Comparison of ENCODE assay signal across 16 cellular contexts in genomic region chr5:102229685-102230084, GRCh38.
DNase-seq lines count a peak whose midpoint lies in the region; ATAC-seq and TF ChIP-seq lines count a peak whose summit lies in the region.
"Had no signal": no experiment of that assay in that cellular context is flagged by ENCODE, and none has a peak within 500 bp of the region (broad histone marks: within the 10 kb centered on the region; RNA-seq: fewer than 3 reads in every experiment).

No MANE protein-coding gene starts in this region.

- no peaks in the 10 kb centered on the region for H3K9me3 ChIP-seq in testis

- H3K9me3 Mint-ChIP-seq in natural killer cell treated with Interleukin-12 subunit alpha and Interleukin-12 subunit beta and Interleukin-15 and Interleukin-18, amount 100 ng/mL, for 72 hours = no peaks in the 10 kb centered on the region

- 52 to 73% methylated on average over 1 of the region's 1 CpG for WGBS in testis, 2 donors

- peak overlapping the region; percentile 13 for H3K4me3 Mint-ChIP-seq in natural killer cell treated with Interleukin-12 subunit alpha and Interleukin-12 subunit beta and Interleukin-15 and Interleukin-18, amount 100 ng/mL, for 72 hours
- H3K4me3 Mint-ChIP-seq: B cell had no signal

- H3K36me3 ChIP-seq in testis (ENCODE audit: low read depth, missing control alignments) = no peaks in the 10 kb centered on the region
- H3K36me3 ChIP-seq: gastroesophageal sphincter, suprapubic skin had no signal

- no peak overlapping the region for H3K27ac ChIP-seq in testis
- H3K27ac ChIP-seq: dorsolateral prefrontal cortex, gastroesophageal sphincter, suprapubic skin had no signal

- TF ChIP-seq CTCF in GM12864 (IDR thresholded peaks at IDR 0.05; ENCODE audit: low read depth, low read length, missing control alignments) = no peak
- no peak for TF ChIP-seq CTCF in testis (IDR thresholded peaks at IDR 0.05)

- no peak for TF ChIP-seq POLR2A in testis (IDR thresholded peaks at IDR 0.05)

- peaks cover 21 to 29% of the 10 kb centered on the region in 2 donors for H3K4me1 Mint-ChIP-seq in natural killer cell treated with Interleukin-12 subunit alpha and Interleukin-12 subunit beta and Interleukin-15 and Interleukin-18, amount 100 ng/mL, for 72 hours (ENCODE audit: low read depth in 2 of 2)
- H3K4me1 Mint-ChIP-seq: B cell had no signal

- intact Hi-C loops in testis (cut with DNase I; ENCODE audit: low total_unique reads) = no loop called here

- H3K4me3 ChIP-seq in GM12864 (ENCODE audit: low read depth, low read length) = no peak overlapping the region
- no peak overlapping the region for H3K4me3 ChIP-seq in Jurkat, Clone E6-1 (ENCODE audit: low read length)
- no peak overlapping the region for H3K4me3 ChIP-seq in testis
- H3K4me3 ChIP-seq: dorsolateral prefrontal cortex, gastroesophageal sphincter, suprapubic skin had no signal

- no peaks in the 10 kb centered on the region for H3K4me1 ChIP-seq in testis
- H3K4me1 ChIP-seq: gastroesophageal sphincter, suprapubic skin had no signal

- no peak for ATAC-seq in natural killer cell treated with Interleukin-12 subunit alpha and Interleukin-12 subunit beta and Interleukin-15 and Interleukin-18, amount 100 ng/mL, for 72 hours
- no peak for ATAC-seq in SK-N-SH treated with all-trans-retinoic acid at 6 μM for 48 hours
- ATAC-seq: gastroesophageal sphincter had no signal

- H3K36me3 Mint-ChIP-seq in natural killer cell treated with Interleukin-12 subunit alpha and Interleukin-12 subunit beta and Interleukin-15 and Interleukin-18, amount 100 ng/mL, for 72 hours = peaks cover 16% of the 10 kb centered on the region

- DNase-seq in GM12864 (ENCODE audit: low read depth) (peak; percentile 3), SKM-1 (lab: John Stamatoyannopoulos, UW; ENCODE audit: unreplicated experiment) (peak; percentile 12), testis (no peak), dermis blood vessel endothelial cell (no peak)
- peak; percentile 15 for DNase-seq in Jurkat, Clone E6-1 (ENCODE audit: low read depth, low spot score)
- no peak for DNase-seq in natural killer cell treated with Interleukin-12 subunit alpha and Interleukin-12 subunit beta and Interleukin-15 and Interleukin-18, amount 100 ng/mL, for 72 hours (ENCODE audit: low spot score)
- DNase-seq: activated CD4-positive, alpha-beta T cell treated with anti-CD3 and anti-CD28 coated beads, Interleukin-2, amount 50 U/mL, for 1 hour; dorsolateral prefrontal cortex; IMR-90; NCI-H1092 treated with DMSO at 0.1 percent for 48 hours; NCI-H774; stimulated activated CD4-positive, alpha-beta T cell treated with anti-CD3 and anti-CD28 coated beads, Interleukin-4, amount 100 ng/mL, for 24 hours had no signal

- H3K27me3 Mint-ChIP-seq in natural killer cell treated with Interleukin-12 subunit alpha and Interleukin-12 subunit beta and Interleukin-15 and Interleukin-18, amount 100 ng/mL, for 72 hours = no peaks in the 10 kb centered on the region
- H3K27me3 Mint-ChIP-seq: B cell had no signal

- no peaks in the 10 kb centered on the region for H3K27me3 ChIP-seq in testis
- H3K27me3 ChIP-seq: dorsolateral prefrontal cortex, gastroesophageal sphincter, suprapubic skin had no signal

- H3K27ac Mint-ChIP-seq in natural killer cell treated with Interleukin-12 subunit alpha and Interleukin-12 subunit beta and Interleukin-15 and Interleukin-18, amount 100 ng/mL, for 72 hours = peak overlapping the region; percentile 68 to 82
- H3K27ac Mint-ChIP-seq: B cell had no signal

TF ChIP-seq in SK-N-SH treated with all-trans-retinoic acid at 6 μM for 48 hours, 23 proteins besides CTCF, POLR2A, EP300 and RAD21:
- no peak for TF ChIP-seq TSHZ2 (CRISPR knock-in tag; IDR thresholded peaks at IDR 0.05)
- no peak for TF ChIP-seq TCF4 (CRISPR knock-in tag; IDR thresholded peaks at IDR 0.05; ENCODE audit: borderline replicate concordance)
- TF ChIP-seq ZFP3 (CRISPR knock-in tag; IDR thresholded peaks at IDR 0.05) = no peak
- no peak for TF ChIP-seq CSDC2 (CRISPR knock-in tag; IDR thresholded peaks at IDR 0.05)
- no peak for TF ChIP-seq ZFP30 (CRISPR knock-in tag; IDR thresholded peaks at IDR 0.05)
- no peak for TF ChIP-seq ZNF565 (CRISPR knock-in tag; conservative IDR thresholded peaks at IDR 0.05; ENCODE audit: low read depth)
- TF ChIP-seq OSR1 (CRISPR knock-in tag; IDR thresholded peaks at IDR 0.05) = no peak
- TF ChIP-seq ZC3H10 (CRISPR knock-in tag; IDR thresholded peaks at IDR 0.05) = no peak
- TF ChIP-seq, protein P1, sequence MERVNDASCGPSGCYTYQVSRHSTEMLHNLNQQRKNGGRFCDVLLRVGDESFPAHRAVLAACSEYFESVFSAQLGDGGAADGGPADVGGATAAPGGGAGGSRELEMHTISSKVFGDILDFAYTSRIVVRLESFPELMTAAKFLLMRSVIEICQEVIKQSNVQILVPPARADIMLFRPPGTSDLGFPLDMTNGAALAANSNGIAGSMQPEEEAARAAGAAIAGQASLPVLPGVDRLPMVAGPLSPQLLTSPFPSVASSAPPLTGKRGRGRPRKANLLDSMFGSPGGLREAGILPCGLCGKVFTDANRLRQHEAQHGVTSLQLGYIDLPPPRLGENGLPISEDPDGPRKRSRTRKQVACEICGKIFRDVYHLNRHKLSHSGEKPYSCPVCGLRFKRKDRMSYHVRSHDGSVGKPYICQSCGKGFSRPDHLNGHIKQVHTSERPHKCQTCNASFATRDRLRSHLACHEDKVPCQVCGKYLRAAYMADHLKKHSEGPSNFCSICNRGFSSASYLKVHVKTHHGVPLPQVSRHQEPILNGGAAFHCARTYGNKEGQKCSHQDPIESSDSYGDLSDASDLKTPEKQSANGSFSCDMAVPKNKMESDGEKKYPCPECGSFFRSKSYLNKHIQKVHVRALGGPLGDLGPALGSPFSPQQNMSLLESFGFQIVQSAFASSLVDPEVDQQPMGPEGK (CRISPR knock-in tag; IDR thresholded peaks at IDR 0.05; ENCODE audit: borderline replicate concordance) = no peak
- TF ChIP-seq ARNTL (CRISPR knock-in tag; IDR thresholded peaks at IDR 0.05; ENCODE audit: borderline replicate concordance, low read depth) = no peak
- no peak for TF ChIP-seq PPARA (CRISPR knock-in tag; IDR thresholded peaks at IDR 0.05; ENCODE audit: borderline replicate concordance)
- TF ChIP-seq CREB5 (CRISPR knock-in tag; IDR thresholded peaks at IDR 0.05; ENCODE audit: low read depth) = no peak
- TF ChIP-seq, protein P2, sequence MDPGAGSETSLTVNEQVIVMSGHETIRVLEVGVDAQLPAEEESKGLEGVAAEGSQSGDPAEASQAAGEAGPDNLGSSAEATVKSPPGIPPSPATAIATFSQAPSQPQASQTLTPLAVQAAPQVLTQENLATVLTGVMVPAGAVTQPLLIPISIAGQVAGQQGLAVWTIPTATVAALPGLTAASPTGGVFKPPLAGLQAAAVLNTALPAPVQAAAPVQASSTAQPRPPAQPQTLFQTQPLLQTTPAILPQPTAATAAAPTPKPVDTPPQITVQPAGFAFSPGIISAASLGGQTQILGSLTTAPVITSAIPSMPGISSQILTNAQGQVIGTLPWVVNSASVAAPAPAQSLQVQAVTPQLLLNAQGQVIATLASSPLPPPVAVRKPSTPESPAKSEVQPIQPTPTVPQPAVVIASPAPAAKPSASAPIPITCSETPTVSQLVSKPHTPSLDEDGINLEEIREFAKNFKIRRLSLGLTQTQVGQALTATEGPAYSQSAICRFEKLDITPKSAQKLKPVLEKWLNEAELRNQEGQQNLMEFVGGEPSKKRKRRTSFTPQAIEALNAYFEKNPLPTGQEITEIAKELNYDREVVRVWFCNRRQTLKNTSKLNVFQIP (CRISPR knock-in tag; IDR thresholded peaks at IDR 0.05; ENCODE audit: borderline replicate concordance, low read depth) = no peak
- TF ChIP-seq GLIS3 (CRISPR knock-in tag; IDR thresholded peaks at IDR 0.05) = no peak
- TF ChIP-seq ISL1 (CRISPR knock-in tag; IDR thresholded peaks at IDR 0.05) = no peak

Comparison
In these comparisons a context has a peak if more than half of its experiments do, and no peak if none do; other contexts are left out.
1. DNase-seq: peak in GM12864 (single experiment), Jurkat, Clone E6-1 (single experiment) and SKM-1 (single experiment); none in natural killer cell treated with Interleukin-12 subunit alpha and Interleukin-12 subunit beta and Interleukin-15 and Interleukin-18, amount 100 ng/mL, for 72 hours (single experiment), testis (single experiment) and dermis blood vessel endothelial cell (single experiment).